In the genomic region with DNA sequence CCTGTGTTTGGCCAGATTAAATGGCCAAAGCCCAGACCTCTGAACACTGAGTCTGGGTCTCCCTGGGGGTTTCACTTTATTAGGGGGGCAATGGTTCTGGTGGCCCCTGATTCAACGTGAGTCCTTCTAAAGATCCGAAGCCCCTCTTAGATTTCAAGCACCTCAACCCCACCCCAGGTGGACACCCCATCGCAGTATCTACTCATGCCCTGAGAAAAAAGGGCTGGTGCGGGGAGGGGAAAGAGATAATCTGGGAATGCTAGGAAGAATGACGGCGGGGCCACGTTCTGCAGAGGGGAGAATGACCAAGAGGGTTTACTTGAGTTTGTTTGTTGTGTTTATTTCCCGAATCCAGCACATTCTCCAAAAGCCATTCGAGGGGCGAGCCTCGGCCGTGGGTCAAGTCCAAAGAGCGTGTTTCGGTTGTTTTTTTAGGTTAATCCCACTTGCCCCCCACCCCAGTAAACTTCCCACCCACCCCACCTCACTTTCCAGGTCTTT, we compare ENCODE assay signal across 10 cellular contexts. TPM values are rescaled to one million over a fixed set of nuclear protein-coding genes. Genes with fewer than 3 reads are reported as not detected.
DNase-seq lines count a peak whose midpoint lies in the region; ATAC-seq and TF ChIP-seq lines count a peak whose summit lies in the region.
"Had no signal": no experiment of that assay in that cellular context is flagged by ENCODE, and none has a peak within 500 bp of the region (broad histone marks: within the 10 kb centered on the region; RNA-seq: fewer than 3 reads in every experiment).

No MANE protein-coding gene starts in this region.

- no peaks in the 10 kb centered on the region for H3K9me3 Mint-ChIP-seq in stimulated activated naive CD8-positive, alpha-beta T cell treated with anti-CD3 and anti-CD28 coated beads, Interleukin-15, Interleukin-2, amounts not matched to agents 100 ng/mL and 50 ng/mL, for 24 hours
- H3K9me3 Mint-ChIP-seq in MCF 10A (ENCODE audit: unreplicated experiment) = no peaks in the 10 kb centered on the region

- no peak for TF ChIP-seq CTCF in MCF 10A (IDR thresholded peaks at IDR 0.05; ENCODE audit: unreplicated experiment)

- H3K9me3 ChIP-seq in mononuclear cell (ENCODE audit: low read depth, low read length) = no peaks in the 10 kb centered on the region
- H3K9me3 ChIP-seq: neutrophil had no signal

- CTCF ChIA-PET in MCF 10A (lab: Yijun Ruan, JAX) = interaction anchor here (0.6 to 2.7 kb wide), 7 partner anchors 12 to 159 kb away, joined by 3 to 31 read pairs (median 3); no protein-coding TSS in a partner anchor

- DNase-seq in stimulated activated naive CD8-positive, alpha-beta T cell treated with anti-CD3 and anti-CD28 coated beads, Interleukin-15, Interleukin-2, amounts not matched to agents 100 U/mL and 50 U/mL, for 24 hours = no peak
- DNase-seq in MCF 10A (ENCODE audit: unreplicated experiment) (peak; percentile 25), GDM1 (lab: John Stamatoyannopoulos, UW) (no peak), NCI-H1105 (lab: John Stamatoyannopoulos, UW) (no peak), NCI-H1417 (lab: John Stamatoyannopoulos, UW) (no peak)
- no peak for DNase-seq in stimulated activated CD4-positive, alpha-beta T cell treated with anti-CD3 and anti-CD28 coated beads, Interleukin-15, amount 100 ng/mL, for 24 hours
- DNase-seq: NCI-H748 treated with DMSO at 0.1 percent for 48 hours had no signal

- H3K27ac Mint-ChIP-seq in stimulated activated naive CD8-positive, alpha-beta T cell treated with anti-CD3 and anti-CD28 coated beads, Interleukin-15, Interleukin-2, amounts not matched to agents 100 ng/mL and 50 ng/mL, for 24 hours = peak overlapping the region; percentile 68
- peak overlapping the region; percentile 46 for H3K27ac Mint-ChIP-seq in MCF 10A (ENCODE audit: low read depth, unreplicated experiment)

- H3K4me1 ChIP-seq in mononuclear cell (ENCODE audit: insufficient read depth, low read length) = peaks cover 41% of the 10 kb centered on the region

- H3K27me3 Mint-ChIP-seq in stimulated activated naive CD8-positive, alpha-beta T cell treated with anti-CD3 and anti-CD28 coated beads, Interleukin-15, Interleukin-2, amounts not matched to agents 100 ng/mL and 50 ng/mL, for 24 hours = peaks cover 44% of the 10 kb centered on the region
- no peaks in the 10 kb centered on the region for H3K27me3 Mint-ChIP-seq in MCF 10A (ENCODE audit: insufficient read depth, unreplicated experiment)

- intact Hi-C loops in MCF 10A (cut with micrococcal nuclease) = loop anchor here (1.0 to 2.0 kb wide), 3 partner anchors 19 to 73 kb away; no protein-coding TSS in a partner anchor

- H3K4me3 ChIP-seq in mononuclear cell (ENCODE audit: low read length) = peak overlapping the region; percentile 55

- TSS peak; percentile 76 for BruUV-seq in MCF 10A (replicated peaks; lab: Mats Ljungman, UMichigan)

- ATAC-seq in stimulated activated naive CD8-positive, alpha-beta T cell treated with anti-CD3 and anti-CD28 coated beads, Interleukin-15, Interleukin-2, amounts not matched to agents 100 U/mL and 50 U/mL, for 24 hours = no peak

- peaks cover 25% of the 10 kb centered on the region for H3K27me3 ChIP-seq in mononuclear cell (ENCODE audit: insufficient read depth, low read length)

- H3K36me3 Mint-ChIP-seq in stimulated activated naive CD8-positive, alpha-beta T cell treated with anti-CD3 and anti-CD28 coated beads, Interleukin-15, Interleukin-2, amounts not matched to agents 100 ng/mL and 50 ng/mL, for 24 hours (ENCODE audit: low read depth) = no peaks in the 10 kb centered on the region
- H3K36me3 Mint-ChIP-seq in MCF 10A (ENCODE audit: insufficient read depth, unreplicated experiment) = no peaks in the 10 kb centered on the region

- peak overlapping the region; percentile 71 for H3K4me3 Mint-ChIP-seq in stimulated activated naive CD8-positive, alpha-beta T cell treated with anti-CD3 and anti-CD28 coated beads, Interleukin-15, Interleukin-2, amounts not matched to agents 100 ng/mL and 50 ng/mL, for 24 hours
- peak overlapping the region; percentile 87 for H3K4me3 Mint-ChIP-seq in MCF 10A (ENCODE audit: unreplicated experiment)

- peaks cover 28% of the 10 kb centered on the region for H3K4me1 Mint-ChIP-seq in stimulated activated naive CD8-positive, alpha-beta T cell treated with anti-CD3 and anti-CD28 coated beads, Interleukin-15, Interleukin-2, amounts not matched to agents 100 ng/mL and 50 ng/mL, for 24 hours (ENCODE audit: low read depth)
- H3K4me1 Mint-ChIP-seq in MCF 10A (ENCODE audit: insufficient read depth, unreplicated experiment) = peaks cover 18% of the 10 kb centered on the region

- POLR2A ChIA-PET in MCF 10A (lab: Yijun Ruan, JAX) = interaction anchor here (0.7 to 2.9 kb wide), 8 partner anchors 11 to 555 kb away, joined by 3 to 49 read pairs (median 4); no protein-coding TSS in a partner anchor

RNA-seq across cellular contexts. Expression of a gene that starts 0.8 kb away (rescaled TPM):
- total RNA-seq in MCF 10A (2022) = 74.6 and 98.1 TPM in 2 replicates
- 19.9 TPM for total RNA-seq in mononuclear cell
